Comparison of ENCODE assay signal across 16 cellular contexts in the genomic region with DNA sequence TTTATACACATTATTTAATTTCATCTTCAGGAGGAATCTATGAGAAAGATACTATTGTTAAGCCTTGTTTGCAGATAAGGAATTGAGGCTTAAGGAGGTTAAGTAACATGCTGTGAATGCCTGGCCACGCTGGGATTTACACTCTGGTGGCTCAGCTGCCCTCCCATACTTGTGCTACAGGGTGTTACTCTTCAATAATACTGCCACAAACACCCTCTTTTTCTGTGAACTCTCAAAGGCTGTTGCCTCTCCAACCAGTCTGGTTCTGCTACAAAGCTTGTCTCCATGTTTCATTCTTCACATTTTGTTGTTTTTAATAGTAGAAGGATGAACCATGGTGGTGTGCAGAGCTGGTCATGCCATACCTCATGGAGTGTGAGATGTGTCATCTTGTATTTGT.
DNase-seq lines count a peak whose midpoint lies in the region; ATAC-seq and TF ChIP-seq lines count a peak whose summit lies in the region.
"Had no signal": no experiment of that assay in that cellular context is flagged by ENCODE, and none has a peak within 500 bp of the region (broad histone marks: within the 10 kb centered on the region; RNA-seq: fewer than 3 reads in every experiment).

No MANE protein-coding gene starts in this region.

- intact Hi-C loops in CD8-positive, alpha-beta T cell (cut with DNase I, micrococcal nuclease): loop anchor here in 1 of 2 experiments (1.0 kb wide), 1 partner anchor 8 kb away; no protein-coding TSS in a partner anchor
- intact Hi-C loops in posterior cingulate gyrus (cut with DNase I): no loop called here

- H3K4me1 ChIP-seq in CD4-positive, CD25-positive, alpha-beta regulatory T cell (ENCODE audit: control insufficient read depth, insufficient read depth, low read length, poor library complexity, severe bottlenecking): peaks cover 99% of the 10 kb centered on the region
- peaks cover 97% of the 10 kb centered on the region for H3K4me1 ChIP-seq in CD8-positive, alpha-beta T cell (ENCODE audit: insufficient read depth, low read length)

- H3K27ac ChIP-seq in CD4-positive, CD25-positive, alpha-beta regulatory T cell (ENCODE audit: insufficient read depth, low read length, poor library complexity, severe bottlenecking): peak overlapping the region; percentile 88
- H3K27ac ChIP-seq in CD8-positive, alpha-beta T cell (ENCODE audit: low read depth, low read length): no peak overlapping the region
- H3K27ac ChIP-seq: KMS-11, tibial artery had no signal

- H3K9me3 ChIP-seq in CD4-positive, CD25-positive, alpha-beta regulatory T cell (ENCODE audit: control insufficient read depth in 2 of 2, low read length in 2 of 2): no peaks in the 10 kb centered on the region
- no peaks in the 10 kb centered on the region for H3K9me3 ChIP-seq in CD8-positive, alpha-beta T cell (ENCODE audit: low read length)
- H3K9me3 ChIP-seq: tibial artery had no signal

- H3K4me3 ChIP-seq in CD4-positive, CD25-positive, alpha-beta regulatory T cell (ENCODE audit: low read depth, low read length): peak overlapping the region; percentile 74
- peak overlapping the region; percentile 31 for H3K4me3 ChIP-seq in CD8-positive, alpha-beta T cell (ENCODE audit: low read depth, low read length)
- H3K4me3 ChIP-seq: tibial artery had no signal

- CTCF ChIA-PET in CD8-positive, alpha-beta T cell (lab: Charles Lee): interaction anchor here (1.0 to 2.1 kb wide), 3 partner anchors 11 to 132 kb away, joined by 3 to 8 read pairs (median 5); no protein-coding TSS in a partner anchor
- CTCF ChIA-PET in activated CD8-positive, alpha-beta T cell treated with anti-CD3 and anti-CD28 coated beads, Interleukin-2, amount 10 ng/mL, durations not matched to agents 7 days and 5 days (lab: Charles Lee): interaction anchor here (1.2 to 2.1 kb wide), 3 partner anchors 10 to 133 kb away, joined by 3 to 7 read pairs (median 4); no protein-coding TSS in a partner anchor

- peak overlapping the region; percentile 98 to 100 (median 99) for H3K27ac Mint-ChIP-seq in CD4-positive, CD25-positive, alpha-beta regulatory T cell
- peak overlapping the region; percentile 97 for H3K27ac Mint-ChIP-seq in CD8-positive, alpha-beta T cell
- peak overlapping the region; percentile 73 for H3K27ac Mint-ChIP-seq in activated CD8-positive, alpha-beta T cell treated with anti-CD3 and anti-CD28 coated beads, Interleukin-2, amount 10 ng/mL, durations not matched to agents 7 days and 5 days
- H3K27ac Mint-ChIP-seq in naive B cell: peak overlapping the region in 5 of 6 donors; percentile 33 to 94 (median 92)

- ATAC-seq in CD4-positive, CD25-positive, alpha-beta regulatory T cell (ENCODE audit: low read depth in 2 of 2): no peak
- ATAC-seq in CD8-positive, alpha-beta T cell: no peak
- no peak for ATAC-seq in activated CD8-positive, alpha-beta T cell treated with anti-CD3 and anti-CD28 coated beads, Interleukin-2, amount 10 ng/mL, durations not matched to agents 7 days and 5 days
- no peak for ATAC-seq in naive B cell (ENCODE audit: low read depth in 2 of 2)
- ATAC-seq in GM18861 (IDR thresholded peaks at IDR 0.05; ENCODE audit: unreplicated experiment): no peak
- ATAC-seq: left colon had no signal

- no peaks in the 10 kb centered on the region for H3K27me3 ChIP-seq in CD4-positive, CD25-positive, alpha-beta regulatory T cell (ENCODE audit: control insufficient read depth, insufficient read depth, low read length)
- H3K27me3 ChIP-seq in CD8-positive, alpha-beta T cell (ENCODE audit: insufficient read depth, low read length): no peaks in the 10 kb centered on the region
- H3K27me3 ChIP-seq: tibial artery had no signal

- no peak for DNase-seq in CD4-positive, CD25-positive, alpha-beta regulatory T cell
- no peak for DNase-seq in CD8-positive, alpha-beta T cell
- DNase-seq in activated CD8-positive, alpha-beta T cell treated with anti-CD3 and anti-CD28 coated beads, Interleukin-2, amount 10 ng/mL, durations not matched to agents 7 days and 5 days: no peak
- DNase-seq in naive B cell (no peak), COR-L47 (lab: John Stamatoyannopoulos, UW) (no peak), posterior cingulate gyrus (no peak)
- DNase-seq: activated CD4-positive, alpha-beta T cell treated with anti-CD3 and anti-CD28 coated beads, Interleukin-2, amount 50 U/mL, for 4 hours; activated gamma-delta T cell; effector CD8-positive, alpha-beta T cell; left colon; NCI-H1092; NCI-H510A treated with DMSO at 0.1 percent for 48 hours; retina; tibial artery had no signal

- POLR2A ChIA-PET in CD8-positive, alpha-beta T cell (lab: Charles Lee): interaction anchor here (1.5 to 2.4 kb wide), 2 partner anchors 11 to 33 kb away, joined by 5 to 24 read pairs; no protein-coding TSS in a partner anchor
- POLR2A ChIA-PET in activated CD8-positive, alpha-beta T cell treated with anti-CD3 and anti-CD28 coated beads, Interleukin-2, amount 10 ng/mL, durations not matched to agents 7 days and 5 days (lab: Charles Lee): interaction anchor here (0.7 to 1.6 kb wide), 3 partner anchors 9 to 88 kb away, joined by 3 to 9 read pairs (median 3); no protein-coding TSS in a partner anchor

- TF ChIP-seq CTCF in CD8-positive, alpha-beta T cell (IDR thresholded peaks at IDR 0.05): no peak

- peaks cover 0 to 3% (median 0%) of the 10 kb centered on the region in 7 donors for H3K9me3 Mint-ChIP-seq in CD4-positive, CD25-positive, alpha-beta regulatory T cell
- H3K9me3 Mint-ChIP-seq in CD8-positive, alpha-beta T cell: no peaks in the 10 kb centered on the region
- no peaks in the 10 kb centered on the region for H3K9me3 Mint-ChIP-seq in activated CD8-positive, alpha-beta T cell treated with anti-CD3 and anti-CD28 coated beads, Interleukin-2, amount 10 ng/mL, durations not matched to agents 7 days and 5 days (ENCODE audit: insufficient read depth)
- no peaks in the 10 kb centered on the region for H3K9me3 Mint-ChIP-seq in naive B cell

- no peaks in the 10 kb centered on the region for H3K27me3 Mint-ChIP-seq in CD4-positive, CD25-positive, alpha-beta regulatory T cell
- no peaks in the 10 kb centered on the region for H3K27me3 Mint-ChIP-seq in CD8-positive, alpha-beta T cell (ENCODE audit: low read depth)
- H3K27me3 Mint-ChIP-seq in activated CD8-positive, alpha-beta T cell treated with anti-CD3 and anti-CD28 coated beads, Interleukin-2, amount 10 ng/mL, durations not matched to agents 7 days and 5 days (ENCODE audit: low read depth): peaks cover 2% of the 10 kb centered on the region
- no peaks in the 10 kb centered on the region for H3K27me3 Mint-ChIP-seq in naive B cell

- H3K36me3 Mint-ChIP-seq in CD4-positive, CD25-positive, alpha-beta regulatory T cell: peaks cover 50% of the 10 kb centered on the region
- peaks cover 41% of the 10 kb centered on the region for H3K36me3 Mint-ChIP-seq in CD8-positive, alpha-beta T cell
- peaks cover 87% of the 10 kb centered on the region for H3K36me3 Mint-ChIP-seq in activated CD8-positive, alpha-beta T cell treated with anti-CD3 and anti-CD28 coated beads, Interleukin-2, amount 10 ng/mL, durations not matched to agents 7 days and 5 days (ENCODE audit: low read depth)
- peaks cover 9% of the 10 kb centered on the region in 2 donors for H3K36me3 Mint-ChIP-seq in naive B cell

- peak overlapping the region; percentile 86 to 93 (median 88) for H3K4me3 Mint-ChIP-seq in CD4-positive, CD25-positive, alpha-beta regulatory T cell
- peak overlapping the region; percentile 74 for H3K4me3 Mint-ChIP-seq in CD8-positive, alpha-beta T cell
- H3K4me3 Mint-ChIP-seq in activated CD8-positive, alpha-beta T cell treated with anti-CD3 and anti-CD28 coated beads, Interleukin-2, amount 10 ng/mL, durations not matched to agents 7 days and 5 days: peak overlapping the region; percentile 75
- peak overlapping the region in 7 of 8 donors; percentile 41 to 87 (median 65) for H3K4me3 Mint-ChIP-seq in naive B cell

- H3K4me1 Mint-ChIP-seq in CD4-positive, CD25-positive, alpha-beta regulatory T cell: peaks cover 57 to 100% (median 93%) of the 10 kb centered on the region in 4 donors
- H3K4me1 Mint-ChIP-seq in CD8-positive, alpha-beta T cell (ENCODE audit: low read depth): peaks cover 98% of the 10 kb centered on the region
- H3K4me1 Mint-ChIP-seq in activated CD8-positive, alpha-beta T cell treated with anti-CD3 and anti-CD28 coated beads, Interleukin-2, amount 10 ng/mL, durations not matched to agents 7 days and 5 days (ENCODE audit: low read depth): peaks cover 98% of the 10 kb centered on the region
- H3K4me1 Mint-ChIP-seq in naive B cell: peaks cover 82 to 95% (median 95%) of the 10 kb centered on the region in 3 donors

- H3K36me3 ChIP-seq in CD4-positive, CD25-positive, alpha-beta regulatory T cell (ENCODE audit: control insufficient read depth, insufficient read depth, low read length): peaks cover 14% of the 10 kb centered on the region
- H3K36me3 ChIP-seq in CD8-positive, alpha-beta T cell (ENCODE audit: insufficient read depth, low read length): peaks cover 6% of the 10 kb centered on the region
- H3K36me3 ChIP-seq: tibial artery had no signal
